ENCODE assay signal across 22 cellular contexts in genomic region chr2:144472046-144472412, GRCh38.
"Had no signal": no experiment of that assay in that cellular context is flagged by ENCODE, and none has a peak within 500 bp of the region (broad histone marks: within the 10 kb centered on the region; RNA-seq: fewer than 3 reads in every experiment).

No MANE protein-coding gene starts in this region.

- H3K9me3 ChIP-seq: adrenal gland, breast epithelium, heart right ventricle, lower lobe of right lung, mucosa of descending colon, sigmoid colon, thyroid gland had no signal

- H3K27ac ChIP-seq: breast epithelium, lower lobe of right lung, sigmoid colon, thyroid gland, WERI-Rb-1 had no signal

- H3K4me1 ChIP-seq: breast epithelium had no signal

- FAIRE-seq: astrocyte, endometrium, keratinocyte had no signal

- H3K36me3 ChIP-seq: breast epithelium, sigmoid colon, thyroid gland, WERI-Rb-1 had no signal

- H3K4me3 ChIP-seq: adrenal gland, breast epithelium, heart right ventricle, lower lobe of right lung, mucosa of descending colon, sigmoid colon, thyroid gland had no signal

- ATAC-seq: heart right ventricle, left lobe of liver, lower lobe of right lung, mucosa of descending colon had no signal

- DNase-seq: activated T-cell treated with anti-CD3 and anti-CD28 coated beads, Interleukin-2, amount 50 U/mL, for 1 hour; adrenal gland; cortex of kidney; effector CD4-positive, alpha-beta T cell; foreskin fibroblast; heart right ventricle; lower lobe of right lung; mesendoderm; mucosa of descending colon; nephron progenitor cell; occipital lobe; sigmoid colon; stimulated activated CD4-positive, alpha-beta T cell treated with anti-CD3 and anti-CD28 coated beads, Interleukin-2, amount 100 ng/mL, for 48 hours; stimulated activated naive CD4-positive, alpha-beta T cell; T-cell; thyroid gland; WERI-Rb-1 had no signal

- H3K27me3 ChIP-seq: adrenal gland, breast epithelium, heart right ventricle, sigmoid colon, thyroid gland had no signal
